In the genomic region with DNA sequence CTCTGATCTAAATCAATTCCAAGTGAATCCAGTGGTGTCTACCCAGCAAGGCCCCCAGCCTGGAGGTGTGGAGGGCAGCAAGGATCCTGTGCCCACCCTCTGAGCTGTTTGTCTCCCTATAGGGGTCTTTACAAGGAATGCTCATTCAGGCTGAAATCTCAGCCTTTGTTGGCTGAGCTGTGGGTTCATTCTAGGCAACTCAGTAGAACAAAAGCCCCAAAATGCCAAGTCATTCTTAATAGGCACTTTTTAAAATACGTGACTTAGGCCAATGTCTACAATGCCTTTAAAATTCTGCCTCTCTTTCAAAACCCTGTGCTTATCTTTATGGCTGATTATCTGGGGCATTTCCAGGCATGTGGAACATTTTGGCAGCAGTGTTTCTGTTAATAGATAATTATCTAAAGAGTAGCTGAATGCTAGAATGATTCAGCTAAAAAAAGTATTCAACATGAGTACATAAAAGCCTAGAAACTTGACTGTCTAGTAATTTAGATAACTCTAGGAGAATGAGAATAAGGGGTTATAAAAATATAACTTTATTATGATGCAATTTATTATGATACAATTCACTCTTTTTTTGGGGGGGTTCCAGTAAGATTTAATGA, we compare ENCODE assay signal across 7 cellular contexts. TPM values are rescaled to one million over a fixed set of nuclear protein-coding genes. Genes with fewer than 3 reads are reported as not detected.
DNase-seq lines count a peak whose midpoint lies in the region; FAIRE-seq and TF ChIP-seq lines count a peak whose summit lies in the region.
"Had no signal": no experiment of that assay in that cellular context is flagged by ENCODE, and none has a peak within 500 bp of the region (broad histone marks: within the 10 kb centered on the region; RNA-seq: fewer than 3 reads in every experiment).

No MANE protein-coding gene starts in this region.

- H3K9me1 ChIP-seq in keratinocyte (ENCODE audit: control insufficient read depth, extremely low read depth, insufficient read depth, low read length) = no peaks in the 10 kb centered on the region

- peaks cover 0 to 8% of the 10 kb centered on the region in 2 experiments for H3K36me3 ChIP-seq in keratinocyte (ENCODE audit: control insufficient read depth in 2 of 2, extremely low read depth in 1 of 2, insufficient read depth in 2 of 2, low read length in 2 of 2)
- H3K36me3 ChIP-seq: cardiac muscle cell had no signal

- CTCF ChIA-PET in RWPE1 (lab: Yijun Ruan, JAX) = interaction anchor here (0.6 kb wide), 1 partner anchor 16 kb away, joined by 3 read pairs; no protein-coding TSS in a partner anchor

- TF ChIP-seq CTCF in AG09319 (IDR thresholded peaks at IDR 0.05; ENCODE audit: low read depth, low read length) (no peak), RWPE1 (conservative IDR thresholded peaks at IDR 0.05; ENCODE audit: low read depth) (no peak), keratinocyte (optimal IDR thresholded peaks at IDR 0.05 in 1 of 3, IDR thresholded peaks at IDR 0.05 in 1 of 3, conservative IDR thresholded peaks at IDR 0.05 in 1 of 3; ENCODE audit: extremely low read depth in 1 of 3, insufficient read depth in 2 of 3, low read length in 3 of 3) (no peak)

- H4K20me1 ChIP-seq in keratinocyte (ENCODE audit: control insufficient read depth, extremely low read depth, insufficient read depth, low read length) = no peaks in the 10 kb centered on the region

- DNase-seq in AG09319 (ENCODE audit: extremely low read depth, low read depth) (peak; percentile 64), RWPE1 (ENCODE audit: low spot score) (no peak), keratinocyte (ENCODE audit: low read depth, low spot score) (no peak), SKM-1 treated with dmso at 0.1 percent for 144 hours (lab: John Stamatoyannopoulos, UW; ENCODE audit: unreplicated experiment) (no peak), HTR-8/SVneo (ENCODE audit: insufficient read length, low spot score) (no peak), DMS53 treated with DMSO at 0.1 percent for 48 hours (lab: John Stamatoyannopoulos, UW; ENCODE audit: unreplicated experiment) (no peak)

- no peak overlapping the region for H2AFZ ChIP-seq in keratinocyte (ENCODE audit: control insufficient read depth, low read length)

- peak overlapping the region; percentile 86 for H3K27ac ChIP-seq in RWPE1
- peak overlapping the region; percentile 80 for H3K27ac ChIP-seq in keratinocyte (ENCODE audit: control insufficient read depth, insufficient read depth, low read length)
- H3K27ac ChIP-seq: cardiac muscle cell had no signal

- FAIRE-seq in keratinocyte (lab: Jason Lieb, UNC) (peak; percentile 41), HTR-8/SVneo (lab: Jason Lieb, UNC) (no peak)

- H3K27me3 ChIP-seq in keratinocyte (ENCODE audit: control insufficient read depth, extremely low read depth, insufficient read depth, low read length) = no peaks in the 10 kb centered on the region
- H3K27me3 ChIP-seq: cardiac muscle cell had no signal

- no peaks in the 10 kb centered on the region for H3K9me3 ChIP-seq in keratinocyte (ENCODE audit: control insufficient read depth, low read depth, low read length)

- H3K4me1 ChIP-seq in keratinocyte (ENCODE audit: control insufficient read depth, extremely low read depth, insufficient read depth, low read length) = peaks cover 17% of the 10 kb centered on the region

- no peak overlapping the region for H3K4me3 ChIP-seq in keratinocyte (ENCODE audit: control insufficient read depth in 2 of 3, extremely low read depth in 1 of 3, insufficient read depth in 2 of 3, low read depth in 1 of 3, low read length in 3 of 3)
- H3K4me3 ChIP-seq: cardiac muscle cell had no signal

- peak overlapping the region; percentile 63 for H3K9ac ChIP-seq in keratinocyte (ENCODE audit: control insufficient read depth, extremely low read depth, insufficient read depth, low read length)

- H3K79me2 ChIP-seq in keratinocyte (ENCODE audit: control insufficient read depth, insufficient read depth, low read length) = peaks cover 62% of the 10 kb centered on the region

- peak overlapping the region; percentile 57 for H3K4me2 ChIP-seq in keratinocyte (ENCODE audit: control insufficient read depth, extremely low read depth, insufficient read depth, low read depth, low read length)

- dilution Hi-C loops in keratinocyte (cut with MboI; ENCODE audit: extremely low pct_ligation_motif_present, low sequenced_read_pairs) = no loop called here

- POLR2A ChIA-PET in RWPE1 (lab: Yijun Ruan, JAX; ENCODE audit: low non-redundant PET) = no interaction called here

RNA-seq across cellular contexts. Expression of gene UGT1A6, which starts 7.4 kb away (rescaled TPM):
- 133 to 154 TPM (median 152 TPM) in 3 replicates for polyA plus RNA-seq in keratinocyte
- 15.8 TPM for polyA plus RNA-seq in keratinocyte (2011; ENCODE audit: low read depth)
- polyA plus RNA-seq in keratinocyte (2011; cell fraction: cytosol; rRNA removed) = 176 and 179 TPM in 2 replicates
- polyA plus RNA-seq in keratinocyte (2011; cell fraction: nucleus; rRNA removed) = 157 and 158 TPM in 2 replicates
- polyA plus RNA-seq in keratinocyte (2012; ENCODE audit: low replicate concordance) = 42.8 and 103 TPM in 2 replicates
- 57.6 to 151 TPM (median 113 TPM) in 3 replicates for polyA minus RNA-seq in keratinocyte
- 104 TPM for polyA minus RNA-seq in keratinocyte (2011; cell fraction: cytosol; rRNA and poly(A)+ RNA removed)
- polyA minus RNA-seq in keratinocyte (2011; cell fraction: nucleus; rRNA and poly(A)+ RNA removed) = 89.6 and 174 TPM in 2 replicates
- polyA plus RNA-seq: cardiac muscle cell had no signal

RNA-seq across cellular contexts. Expression of gene UGT1A5, which starts 12.6 kb away (rescaled TPM):
- polyA plus RNA-seq in keratinocyte = 0.51 to 2.2 TPM (median 1.3 TPM) in 3 replicates
- 0.37 TPM for polyA plus RNA-seq in keratinocyte (2011; ENCODE audit: low read depth)
- 0.27 and 0.45 TPM in 2 replicates for polyA plus RNA-seq in keratinocyte (2011; cell fraction: cytosol; rRNA removed)
- polyA plus RNA-seq in keratinocyte (2011; cell fraction: nucleus; rRNA removed) = 4.4 and 5.9 TPM in 2 replicates
- polyA plus RNA-seq in keratinocyte (2012; ENCODE audit: low replicate concordance) = 0.90 TPM in 1 of 2 replicates, not detected in the other
- polyA minus RNA-seq in keratinocyte = 4.3 to 23.3 TPM (median 17.6 TPM) in 3 replicates
- polyA minus RNA-seq in keratinocyte (2011; cell fraction: cytosol; rRNA and poly(A)+ RNA removed) = not detected
- 18.0 and 46.2 TPM in 2 replicates for polyA minus RNA-seq in keratinocyte (2011; cell fraction: nucleus; rRNA and poly(A)+ RNA removed)
- polyA plus RNA-seq: cardiac muscle cell had no signal

RNA-seq across cellular contexts. Expression of gene UGT1A4, which starts 18.4 kb away (rescaled TPM):
- 0.77 to 2.4 TPM (median 2.0 TPM) in 3 replicates for polyA plus RNA-seq in keratinocyte
- polyA plus RNA-seq in keratinocyte (2011; ENCODE audit: low read depth) = 0.56 TPM
- polyA plus RNA-seq in keratinocyte (2011; cell fraction: cytosol; rRNA removed) = 0.57 and 1.1 TPM in 2 replicates
- polyA plus RNA-seq in keratinocyte (2011; cell fraction: nucleus; rRNA removed) = 7.2 and 7.3 TPM in 2 replicates
- polyA plus RNA-seq in keratinocyte (2012; ENCODE audit: low replicate concordance) = 0.26 and 0.90 TPM in 2 replicates
- 3.4 to 16.7 TPM (median 16.0 TPM) in 3 replicates for polyA minus RNA-seq in keratinocyte
- polyA minus RNA-seq in keratinocyte (2011; cell fraction: cytosol; rRNA and poly(A)+ RNA removed) = 2.3 TPM
- polyA minus RNA-seq in keratinocyte (2011; cell fraction: nucleus; rRNA and poly(A)+ RNA removed) = 16.5 and 41.5 TPM in 2 replicates
- polyA plus RNA-seq: cardiac muscle cell had no signal

RNA-seq across cellular contexts. Expression of gene UGT1A7, which starts 18.4 kb away (rescaled TPM):
- polyA plus RNA-seq in keratinocyte = 0.19 to 1.2 TPM (median 0.87 TPM) in 3 replicates
- 3.0 TPM for polyA plus RNA-seq in keratinocyte (2011; ENCODE audit: low read depth)
- 0.33 TPM in 1 of 2 replicates, not detected in the other for polyA plus RNA-seq in keratinocyte (2011; cell fraction: cytosol; rRNA removed)
- polyA plus RNA-seq in keratinocyte (2011; cell fraction: nucleus; rRNA removed) = 2.2 and 3.0 TPM in 2 replicates
- polyA plus RNA-seq in keratinocyte (2012; ENCODE audit: low replicate concordance) = 0.18 and 2.9 TPM in 2 replicates
- 0.95 to 7.2 TPM (median 2.1 TPM) in 3 replicates for polyA minus RNA-seq in keratinocyte
- 3.3 TPM for polyA minus RNA-seq in keratinocyte (2011; cell fraction: cytosol; rRNA and poly(A)+ RNA removed)
- polyA minus RNA-seq in keratinocyte (2011; cell fraction: nucleus; rRNA and poly(A)+ RNA removed) = 5.8 and 13.6 TPM in 2 replicates
- polyA plus RNA-seq: cardiac muscle cell had no signal

RNA-seq across cellular contexts. Expression of gene UGT1A9, which starts 28.4 kb away (rescaled TPM):
- polyA plus RNA-seq in keratinocyte = not detected in 3 replicates
- polyA plus RNA-seq in keratinocyte (2011; ENCODE audit: low read depth) = not detected
- not detected in 2 replicates for polyA plus RNA-seq in keratinocyte (2011; cell fraction: cytosol; rRNA removed)
- polyA plus RNA-seq in keratinocyte (2011; cell fraction: nucleus; rRNA removed) = 0.05 and 0.11 TPM in 2 replicates
- polyA plus RNA-seq in keratinocyte (2012; ENCODE audit: low replicate concordance) = not detected in 2 replicates
- not detected in 3 replicates for polyA minus RNA-seq in keratinocyte
- not detected for polyA minus RNA-seq in keratinocyte (2011; cell fraction: cytosol; rRNA and poly(A)+ RNA removed)
- polyA minus RNA-seq in keratinocyte (2011; cell fraction: nucleus; rRNA and poly(A)+ RNA removed) = not detected in 2 replicates
- polyA plus RNA-seq: cardiac muscle cell had no signal
